ENCODE assay signal across 1 cellular context in the genomic region with DNA sequence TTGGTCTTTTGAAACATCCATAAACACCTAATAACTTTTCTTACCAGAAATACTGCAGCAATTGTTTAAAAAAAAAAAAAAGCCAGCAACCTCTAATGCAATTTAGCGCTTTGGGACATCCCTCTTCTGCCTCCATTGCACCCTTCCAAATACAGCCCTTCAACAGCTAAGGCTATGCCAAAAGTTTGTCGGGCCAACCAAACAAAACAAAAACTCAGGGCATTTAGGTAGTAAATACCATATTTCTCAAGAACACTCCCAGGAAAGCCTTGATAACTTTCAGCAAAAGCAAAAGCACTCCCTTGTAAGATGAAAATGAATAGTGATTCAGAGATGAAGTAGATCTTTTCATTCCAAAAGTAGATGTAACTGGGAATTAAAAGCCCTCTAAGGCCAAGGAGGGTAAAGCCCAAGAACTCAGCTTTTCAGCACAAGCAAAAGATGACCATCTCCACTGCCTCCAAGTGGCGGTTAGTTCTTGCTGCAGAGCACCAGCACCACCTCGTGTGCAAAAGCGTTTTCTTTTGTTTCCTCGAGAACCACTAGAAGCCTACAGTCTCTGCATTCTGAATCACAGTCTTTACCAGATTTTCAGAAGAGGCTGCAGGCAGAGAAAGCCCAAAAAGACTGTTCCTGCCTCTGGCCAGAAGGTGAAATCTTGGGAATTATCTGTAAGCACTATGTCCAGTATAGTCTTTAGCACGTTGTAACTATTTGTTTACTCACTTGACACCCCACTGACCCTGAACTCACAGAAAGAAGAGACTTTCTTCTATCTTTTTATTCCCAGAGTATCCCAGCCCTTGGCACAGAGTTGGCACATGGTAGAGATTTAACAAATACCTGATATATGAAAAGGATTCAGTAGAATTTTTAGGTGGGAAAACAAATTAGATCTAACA.
TF ChIP-seq lines count a peak whose summit lies in the region.

No MANE protein-coding gene starts in this region.

TF ChIP-seq in Ishikawa, 13 proteins besides CTCF, POLR2A, EP300 and RAD21 (continued from another document):
- TF ChIP-seq, protein P1, sequence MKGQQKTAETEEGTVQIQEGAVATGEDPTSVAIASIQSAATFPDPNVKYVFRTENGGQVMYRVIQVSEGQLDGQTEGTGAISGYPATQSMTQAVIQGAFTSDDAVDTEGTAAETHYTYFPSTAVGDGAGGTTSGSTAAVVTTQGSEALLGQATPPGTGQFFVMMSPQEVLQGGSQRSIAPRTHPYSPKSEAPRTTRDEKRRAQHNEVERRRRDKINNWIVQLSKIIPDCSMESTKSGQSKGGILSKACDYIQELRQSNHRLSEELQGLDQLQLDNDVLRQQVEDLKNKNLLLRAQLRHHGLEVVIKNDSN (IDR thresholded peaks at IDR 0.05), result no peak
- TF ChIP-seq NFIC (IDR thresholded peaks at IDR 0.05) (no peak), ZBTB7A (IDR thresholded peaks at IDR 0.05; ENCODE audit: low read depth) (no peak), CREB1 (IDR thresholded peaks at IDR 0.05; ENCODE audit: low read depth) (no peak), TCF12 (IDR thresholded peaks at IDR 0.05; ENCODE audit: low read depth) (no peak), EGR1 (IDR thresholded peaks at IDR 0.05) (no peak), YY1 (IDR thresholded peaks at IDR 0.05; ENCODE audit: low read depth) (no peak), TEAD4 (IDR thresholded peaks at IDR 0.05) (no peak), TAF1 (IDR thresholded peaks at IDR 0.05; ENCODE audit: low read depth) (no peak)
- TF ChIP-seq, protein P2, sequence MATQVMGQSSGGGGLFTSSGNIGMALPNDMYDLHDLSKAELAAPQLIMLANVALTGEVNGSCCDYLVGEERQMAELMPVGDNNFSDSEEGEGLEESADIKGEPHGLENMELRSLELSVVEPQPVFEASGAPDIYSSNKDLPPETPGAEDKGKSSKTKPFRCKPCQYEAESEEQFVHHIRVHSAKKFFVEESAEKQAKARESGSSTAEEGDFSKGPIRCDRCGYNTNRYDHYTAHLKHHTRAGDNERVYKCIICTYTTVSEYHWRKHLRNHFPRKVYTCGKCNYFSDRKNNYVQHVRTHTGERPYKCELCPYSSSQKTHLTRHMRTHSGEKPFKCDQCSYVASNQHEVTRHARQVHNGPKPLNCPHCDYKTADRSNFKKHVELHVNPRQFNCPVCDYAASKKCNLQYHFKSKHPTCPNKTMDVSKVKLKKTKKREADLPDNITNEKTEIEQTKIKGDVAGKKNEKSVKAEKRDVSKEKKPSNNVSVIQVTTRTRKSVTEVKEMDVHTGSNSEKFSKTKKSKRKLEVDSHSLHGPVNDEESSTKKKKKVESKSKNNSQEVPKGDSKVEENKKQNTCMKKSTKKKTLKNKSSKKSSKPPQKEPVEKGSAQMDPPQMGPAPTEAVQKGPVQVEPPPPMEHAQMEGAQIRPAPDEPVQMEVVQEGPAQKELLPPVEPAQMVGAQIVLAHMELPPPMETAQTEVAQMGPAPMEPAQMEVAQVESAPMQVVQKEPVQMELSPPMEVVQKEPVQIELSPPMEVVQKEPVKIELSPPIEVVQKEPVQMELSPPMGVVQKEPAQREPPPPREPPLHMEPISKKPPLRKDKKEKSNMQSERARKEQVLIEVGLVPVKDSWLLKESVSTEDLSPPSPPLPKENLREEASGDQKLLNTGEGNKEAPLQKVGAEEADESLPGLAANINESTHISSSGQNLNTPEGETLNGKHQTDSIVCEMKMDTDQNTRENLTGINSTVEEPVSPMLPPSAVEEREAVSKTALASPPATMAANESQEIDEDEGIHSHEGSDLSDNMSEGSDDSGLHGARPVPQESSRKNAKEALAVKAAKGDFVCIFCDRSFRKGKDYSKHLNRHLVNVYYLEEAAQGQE (IDR thresholded peaks at IDR 0.05; ENCODE audit: low read depth), result no peak
